ENCODE assay signal across 22 cellular contexts in the genomic region with DNA sequence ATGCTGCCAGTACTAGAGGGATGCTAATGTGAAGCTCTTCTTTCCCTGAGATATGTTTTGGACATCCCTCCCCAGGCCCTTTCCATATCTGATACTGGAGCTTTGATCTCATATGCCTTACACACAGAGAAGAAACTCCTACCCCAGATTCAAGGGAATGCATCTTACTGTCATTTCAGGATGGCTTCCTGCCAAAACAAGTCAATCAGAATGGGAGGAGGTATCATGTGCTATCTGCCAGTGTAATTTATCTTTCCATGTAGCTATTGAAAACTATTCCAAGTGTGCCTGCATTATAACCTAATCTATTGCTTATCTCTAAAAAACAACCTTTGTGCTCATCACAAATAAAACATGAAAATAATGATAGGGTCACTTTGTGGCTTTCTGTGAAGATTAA.
DNase-seq lines count a peak whose midpoint lies in the region; ATAC-seq and TF ChIP-seq lines count a peak whose summit lies in the region.
"Had no signal": no experiment of that assay in that cellular context is flagged by ENCODE, and none has a peak within 500 bp of the region (broad histone marks: within the 10 kb centered on the region; RNA-seq: fewer than 3 reads in every experiment).

No MANE protein-coding gene starts in this region.

- no peak overlapping the region for H3K9ac ChIP-seq in mammary epithelial cell (ENCODE audit: insufficient read depth, low read length)
- no peak overlapping the region for H3K9ac ChIP-seq in neural cell (ENCODE audit: low read length)
- H3K9ac ChIP-seq: BLaER1 treated with 17β-estradiol and CSF1 and Interleukin-3, amounts not matched to agents 10 nM and 100 nM; GM23248 had no signal

- peak; percentile 99 for TF ChIP-seq EP300 in neural cell (conservative IDR thresholded peaks at IDR 0.05; ENCODE audit: poor library complexity, severe bottlenecking)

- peak overlapping the region; percentile 28 for H2AFZ ChIP-seq in mammary epithelial cell (ENCODE audit: low read depth, low read length)
- no peak overlapping the region for H2AFZ ChIP-seq in neural cell (ENCODE audit: low read depth, low read length)
- H2AFZ ChIP-seq: GM23248 had no signal

- H3K27ac ChIP-seq in mammary epithelial cell (ENCODE audit: insufficient read depth, low read depth, low read length) (peak overlapping the region; percentile 24), breast epithelium (no peak overlapping the region), neural cell (ENCODE audit: low read length) (peak overlapping the region; percentile 55)
- H3K27ac ChIP-seq: A549; BLaER1 treated with 17β-estradiol and CSF1 and Interleukin-3, amounts not matched to agents 10 nM and 100 nM; GM23248 had no signal

- H3K27me3 ChIP-seq in mammary epithelial cell (ENCODE audit: insufficient read depth, low read length) (no peaks in the 10 kb centered on the region), breast epithelium (no peaks in the 10 kb centered on the region), neural cell (ENCODE audit: insufficient read depth, low read depth, low read length) (no peaks in the 10 kb centered on the region)
- H3K27me3 ChIP-seq: BE2C; BLaER1 treated with 17β-estradiol and CSF1 and Interleukin-3, amounts not matched to agents 10 nM and 100 nM had no signal

- intact Hi-C loops in mammary epithelial cell (cut with micrococcal nuclease) (loop anchor here (5.0 kb wide), 1 partner anchor 227 kb away; no protein-coding TSS in a partner anchor), breast epithelium (cut with DNase I; ENCODE audit: low total_unique reads) (no loop called here)

- H3F3A ChIP-seq in neural cell (ENCODE audit: insufficient read depth, low read length, poor library complexity, severe bottlenecking), result no peaks in the 10 kb centered on the region

- no peaks in the 10 kb centered on the region for H3K79me2 ChIP-seq in mammary epithelial cell (ENCODE audit: insufficient read depth, low read length)
- H3K79me2 ChIP-seq in neural cell (replicated peaks; ENCODE audit: insufficient read depth, low read length), result no peaks in the 10 kb centered on the region

- no peak for TF ChIP-seq POLR2A in breast epithelium (IDR thresholded peaks at IDR 0.05)

- no peaks in the 10 kb centered on the region for H3K9me2 ChIP-seq in neural cell (ENCODE audit: insufficient read depth, low read length)

- dilution Hi-C loops in mammary epithelial cell (cut with HindIII; ENCODE audit: low sequenced_read_pairs), result no loop called here

- BruUV-seq in mammary epithelial cell (replicated peaks; lab: Mats Ljungman, UMichigan), result no TSS peak

- no peak for ATAC-seq in HG02852 (IDR thresholded peaks at IDR 0.05; ENCODE audit: unreplicated experiment)
- ATAC-seq: A549, GM12878 had no signal

- H4K20me1 ChIP-seq in mammary epithelial cell (ENCODE audit: insufficient read depth, low read length) (no peaks in the 10 kb centered on the region), neural cell (ENCODE audit: insufficient read depth) (no peaks in the 10 kb centered on the region)
- H4K20me1 ChIP-seq: BLaER1 treated with 17β-estradiol and CSF1 and Interleukin-3, amounts not matched to agents 10 nM and 100 nM had no signal

- CTCF ChIA-PET in mammary epithelial cell (lab: Charles Lee; ENCODE audit: low non-redundant PET), result no interaction called here

- H3K36me3 ChIP-seq in mammary epithelial cell (ENCODE audit: insufficient read depth, low read length) (no peaks in the 10 kb centered on the region), breast epithelium (no peaks in the 10 kb centered on the region), neural cell (ENCODE audit: insufficient read depth, low read length) (no peaks in the 10 kb centered on the region)
- H3K36me3 ChIP-seq: BE2C; BLaER1 treated with 17β-estradiol and CSF1 and Interleukin-3, amounts not matched to agents 10 nM and 100 nM had no signal

- H3K4me3 ChIP-seq in mammary epithelial cell (replicated peaks in 1 of 3; ENCODE audit: insufficient read depth in 1 of 3, low read depth in 2 of 3, low read length in 3 of 3) (no peak overlapping the region), breast epithelium (no peak overlapping the region), neural cell (ENCODE audit: low read length) (no peak overlapping the region)
- H3K4me3 ChIP-seq: A549; BLaER1 treated with 17β-estradiol and CSF1 and Interleukin-3, amounts not matched to agents 10 nM and 100 nM; GM12878; GM23248 had no signal

- in situ Hi-C loops in mammary epithelial cell (cut with MboI; ENCODE audit: low sequenced_read_pairs in 2 of 2), result no loop called here

- H3K9me3 ChIP-seq in mammary epithelial cell (replicated peaks; ENCODE audit: insufficient read depth, low read length) (peaks cover 3% of the 10 kb centered on the region), breast epithelium (peaks cover 0 to 3% of the 10 kb centered on the region in 2 donors), neural cell (ENCODE audit: low read length) (no peaks in the 10 kb centered on the region)
- H3K9me3 ChIP-seq: A549, BE2C had no signal

- DNase-seq in NCI-H2171 treated with DMSO at 0.1 percent for 48 hours (lab: John Stamatoyannopoulos, UW) (peak; percentile 24), NCI-H2171 (lab: John Stamatoyannopoulos, UW) (no peak), mammary epithelial cell (no peak), breast epithelium (ENCODE audit: low spot score in 2 of 2) (no peak)
- DNase-seq: 8988T; ACHN; AML-193; BE2C; CD4-positive, alpha-beta T cell; CD8-positive, alpha-beta memory T cell; DMS 273 treated with DMSO at 0.1 percent for 48 hours; DMS79; EL; GDM1; H7; HCEC 1CT had no signal

- H3K4me2 ChIP-seq in mammary epithelial cell (ENCODE audit: insufficient read depth, low read depth, low read length) (no peak overlapping the region), neural cell (ENCODE audit: low read length) (no peak overlapping the region)
- H3K4me2 ChIP-seq: A549; BLaER1 treated with 17β-estradiol and CSF1 and Interleukin-3, amounts not matched to agents 10 nM and 100 nM had no signal

- no peak for TF ChIP-seq CTCF in mammary epithelial cell (conservative IDR thresholded peaks at IDR 0.05 in 1 of 2, IDR thresholded peaks at IDR 0.05 in 1 of 2; ENCODE audit: extremely low read depth in 1 of 2, insufficient read depth in 1 of 2, low read depth in 1 of 2, low read length in 2 of 2)
- no peak for TF ChIP-seq CTCF in breast epithelium (IDR thresholded peaks at IDR 0.05)
- TF ChIP-seq CTCF in neural cell (IDR thresholded peaks at IDR 0.05; ENCODE audit: poor library complexity, severe bottlenecking), result no peak

- H3K4me1 ChIP-seq in mammary epithelial cell (ENCODE audit: insufficient read depth, low read length), result peaks cover 29% of the 10 kb centered on the region
- H3K4me1 ChIP-seq in breast epithelium, result no peaks in the 10 kb centered on the region
- H3K4me1 ChIP-seq: A549, BE2C had no signal

- TF ChIP-seq RAD21 in neural cell (conservative IDR thresholded peaks at IDR 0.05), result no peak

TF ChIP-seq in neural cell, 6 proteins besides CTCF, POLR2A, EP300 and RAD21:
- TF ChIP-seq, protein P1, sequence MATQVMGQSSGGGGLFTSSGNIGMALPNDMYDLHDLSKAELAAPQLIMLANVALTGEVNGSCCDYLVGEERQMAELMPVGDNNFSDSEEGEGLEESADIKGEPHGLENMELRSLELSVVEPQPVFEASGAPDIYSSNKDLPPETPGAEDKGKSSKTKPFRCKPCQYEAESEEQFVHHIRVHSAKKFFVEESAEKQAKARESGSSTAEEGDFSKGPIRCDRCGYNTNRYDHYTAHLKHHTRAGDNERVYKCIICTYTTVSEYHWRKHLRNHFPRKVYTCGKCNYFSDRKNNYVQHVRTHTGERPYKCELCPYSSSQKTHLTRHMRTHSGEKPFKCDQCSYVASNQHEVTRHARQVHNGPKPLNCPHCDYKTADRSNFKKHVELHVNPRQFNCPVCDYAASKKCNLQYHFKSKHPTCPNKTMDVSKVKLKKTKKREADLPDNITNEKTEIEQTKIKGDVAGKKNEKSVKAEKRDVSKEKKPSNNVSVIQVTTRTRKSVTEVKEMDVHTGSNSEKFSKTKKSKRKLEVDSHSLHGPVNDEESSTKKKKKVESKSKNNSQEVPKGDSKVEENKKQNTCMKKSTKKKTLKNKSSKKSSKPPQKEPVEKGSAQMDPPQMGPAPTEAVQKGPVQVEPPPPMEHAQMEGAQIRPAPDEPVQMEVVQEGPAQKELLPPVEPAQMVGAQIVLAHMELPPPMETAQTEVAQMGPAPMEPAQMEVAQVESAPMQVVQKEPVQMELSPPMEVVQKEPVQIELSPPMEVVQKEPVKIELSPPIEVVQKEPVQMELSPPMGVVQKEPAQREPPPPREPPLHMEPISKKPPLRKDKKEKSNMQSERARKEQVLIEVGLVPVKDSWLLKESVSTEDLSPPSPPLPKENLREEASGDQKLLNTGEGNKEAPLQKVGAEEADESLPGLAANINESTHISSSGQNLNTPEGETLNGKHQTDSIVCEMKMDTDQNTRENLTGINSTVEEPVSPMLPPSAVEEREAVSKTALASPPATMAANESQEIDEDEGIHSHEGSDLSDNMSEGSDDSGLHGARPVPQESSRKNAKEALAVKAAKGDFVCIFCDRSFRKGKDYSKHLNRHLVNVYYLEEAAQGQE (IDR thresholded peaks at IDR 0.05; ENCODE audit: borderline replicate concordance), result peak; percentile 72
- TF ChIP-seq MXI1 (conservative IDR thresholded peaks at IDR 0.05; ENCODE audit: poor library complexity, severe bottlenecking) (no peak), SMC3 (conservative IDR thresholded peaks at IDR 0.05; ENCODE audit: poor library complexity) (peak; percentile 24), TAF1 (IDR thresholded peaks at IDR 0.05; ENCODE audit: low read depth) (no peak), EZH2 (IDR thresholded peaks at IDR 0.05; ENCODE audit: borderline replicate concordance, insufficient read depth, low read length, poor library complexity, severe bottlenecking) (no peak), POLR2AphosphoS5 (IDR thresholded peaks at IDR 0.05) (peak; percentile 90)

Comparison
In these comparisons a context has a peak if more than half of its experiments do, and no peak if none do; other contexts are left out.
1. H3K27ac ChIP-seq: peak in mammary epithelial cell (single experiment) and neural cell (single experiment); none in breast epithelium (0 of 2).